ENCODE assay signal across 8 cellular contexts in genomic region chr14:58199726-58200479, GRCh38. TPM values are rescaled to one million over a fixed set of nuclear protein-coding genes. Genes with fewer than 3 reads are reported as not detected.
DNase-seq lines count a peak whose midpoint lies in the region; ATAC-seq and TF ChIP-seq lines count a peak whose summit lies in the region.

ACTR10 (plus strand) TSS chr14:58200149; CDS start chr14:58200218, 69 bp downstream.

- peaks cover 0 to 10% (median 1%) of the 10 kb centered on the region in 4 donors for H3K4me1 ChIP-seq in right lobe of liver

- CTCF ChIA-PET in CD4-positive, alpha-beta T cell (lab: Charles Lee) = no interaction called here
- CTCF ChIA-PET in activated CD4-positive, alpha-beta memory T cell treated with anti-CD3 and anti-CD28 coated beads, Interleukin-2, amount 10 ng/mL, durations not matched to agents 7 days and 5 days (lab: Charles Lee) = interaction anchor here (1.1 to 1.4 kb wide), 6 partner anchors 10 to 98 kb away, joined by 3 read pairs; partner anchors contain the start of gene ARID4A

- H3K9me3 Mint-ChIP-seq in CD4-positive, alpha-beta T cell = no peaks in the 10 kb centered on the region
- no peaks in the 10 kb centered on the region for H3K9me3 Mint-ChIP-seq in activated CD4-positive, alpha-beta memory T cell treated with anti-CD3 and anti-CD28 coated beads, Interleukin-2, amount 10 ng/mL, durations not matched to agents 7 days and 5 days

- no peaks in the 10 kb centered on the region for H3K27me3 Mint-ChIP-seq in CD4-positive, alpha-beta T cell
- H3K27me3 Mint-ChIP-seq in activated CD4-positive, alpha-beta memory T cell treated with anti-CD3 and anti-CD28 coated beads, Interleukin-2, amount 10 ng/mL, durations not matched to agents 7 days and 5 days = no peaks in the 10 kb centered on the region

- intact Hi-C loops in CD4-positive, alpha-beta T cell (cut with DNase I, micrococcal nuclease) = loop anchor here (2.0 to 5.0 kb wide), 6 partner anchors 39 to 987 kb away; partner anchors contain the start of genes ARID4A (in 1 of the 2), DAAM1 (in 1 of the 2), KIAA0586 (in 1 of the 2) and NAA30 (in 1 of the 2)
- intact Hi-C loops in dorsolateral prefrontal cortex (cut with DNase I) (loop anchor here (5.0 kb wide), 1 partner anchor 37 kb away; no protein-coding TSS in a partner anchor), right lobe of liver (cut with DNase I) (no loop called here)

- DNase-seq in CD4-positive, alpha-beta T cell = peak; percentile 76 to 90 (median 82)
- DNase-seq in NCI-H82 (lab: John Stamatoyannopoulos, UW) = peak; percentile 100
- peak; percentile 86 for DNase-seq in activated CD4-positive, alpha-beta memory T cell treated with anti-CD3 and anti-CD28 coated beads, Interleukin-2, amount 10 ng/mL, durations not matched to agents 7 days and 5 days
- DNase-seq in dorsolateral prefrontal cortex = peak; percentile 64 to 91 (median 76)
- DNase-seq in right lobe of liver = peak; percentile 93 to 95 (median 93)
- peak; percentile 89 for DNase-seq in stimulated activated CD4-positive, alpha-beta T cell treated with anti-CD3 and anti-CD28 coated beads, Interleukin-4, amount 100 ng/mL, for 24 hours

- H3K36me3 ChIP-seq in right lobe of liver = peaks cover 0 to 10% (median 0%) of the 10 kb centered on the region in 4 donors

- peaks cover 40% of the 10 kb centered on the region for H3K4me1 Mint-ChIP-seq in CD4-positive, alpha-beta T cell (ENCODE audit: low read depth)
- peaks cover 38% of the 10 kb centered on the region for H3K4me1 Mint-ChIP-seq in activated CD4-positive, alpha-beta memory T cell treated with anti-CD3 and anti-CD28 coated beads, Interleukin-2, amount 10 ng/mL, durations not matched to agents 7 days and 5 days

- TF ChIP-seq CTCF in CD4-positive, alpha-beta T cell (IDR thresholded peaks at IDR 0.05) = no peak
- TF ChIP-seq CTCF in dorsolateral prefrontal cortex (IDR thresholded peaks at IDR 0.05 in 54 of 56, conservative IDR thresholded peaks at IDR 0.05 in 2 of 56; ENCODE audit: low read depth in 1 of 56, partially characterized antibody in 56 of 56) = peak in 5 of 56 donors; percentile 1 to 25 (median 17)
- peak in 1 of 4 donors; percentile 14 for TF ChIP-seq CTCF in right lobe of liver (IDR thresholded peaks at IDR 0.05)

- POLR2A ChIA-PET in CD4-positive, alpha-beta T cell (lab: Charles Lee) = interaction anchor here (0.6 to 2.7 kb wide), 13 partner anchors 13 to 1881 kb away, joined by 3 to 43 read pairs (median 4); partner anchors contain the start of genes ARID4A, KIAA0586, NAA30 and PSMA3
- POLR2A ChIA-PET in activated CD4-positive, alpha-beta memory T cell treated with anti-CD3 and anti-CD28 coated beads, Interleukin-2, amount 10 ng/mL, durations not matched to agents 7 days and 5 days (lab: Charles Lee) = interaction anchor here (0.6 to 3.1 kb wide), 14 partner anchors 13 to 227 kb away, joined by 3 to 22 read pairs (median 3); partner anchors contain the start of genes ARID4A, KIAA0586, PSMA3 and TIMM9

- peak within 1 kb of the TSS; percentile 89 for H3K27ac ChIP-seq in CD4-positive, alpha-beta T cell (ENCODE audit: low read depth, low read length)
- H3K27ac ChIP-seq in dorsolateral prefrontal cortex = peak within 1 kb of the TSS; percentile 67 to 97 (median 91)
- peak within 1 kb of the TSS; percentile 74 to 91 (median 89) for H3K27ac ChIP-seq in right lobe of liver

- no peaks in the 10 kb centered on the region for H3K27me3 ChIP-seq in CD4-positive, alpha-beta T cell (ENCODE audit: control insufficient read depth, insufficient read depth, low read length)
- H3K27me3 ChIP-seq in dorsolateral prefrontal cortex (no peaks in the 10 kb centered on the region), right lobe of liver (no peaks in the 10 kb centered on the region)

- peak within 1 kb of the TSS; percentile 94 for H3K4me3 Mint-ChIP-seq in CD4-positive, alpha-beta T cell
- peak within 1 kb of the TSS; percentile 95 for H3K4me3 Mint-ChIP-seq in activated CD4-positive, alpha-beta memory T cell treated with anti-CD3 and anti-CD28 coated beads, Interleukin-2, amount 10 ng/mL, durations not matched to agents 7 days and 5 days

- WGBS in right lobe of liver (ENCODE audit: insufficient coverage, low coverage, low lambda C conversion rate, missing lambda C conversion rate) = 0% methylated on average over 3 of the region's 78 CpGs

- no peaks in the 10 kb centered on the region for H3K9me3 ChIP-seq in CD4-positive, alpha-beta T cell (ENCODE audit: control insufficient read depth, low read length)
- no peaks in the 10 kb centered on the region for H3K9me3 ChIP-seq in right lobe of liver

- TF ChIP-seq POLR2A in right lobe of liver (IDR thresholded peaks at IDR 0.05) = peak; percentile 47

- peak; percentile 86 for ATAC-seq in CD4-positive, alpha-beta T cell (ENCODE audit: poor library complexity)
- ATAC-seq in GM19452 (IDR thresholded peaks at IDR 0.05; ENCODE audit: unreplicated experiment) = peak; percentile 93
- ATAC-seq in HG03575 (IDR thresholded peaks at IDR 0.05; ENCODE audit: extremely low read depth, insufficient number of reproducible peaks, low FRiP score, unreplicated experiment) = peak; percentile 79
- peak; percentile 97 to 99 (median 98) for ATAC-seq in right lobe of liver

- H3K4me3 ChIP-seq in dorsolateral prefrontal cortex (peak within 1 kb of the TSS; percentile 56 to 99 (median 90)), right lobe of liver (peak within 1 kb of the TSS; percentile 80 to 98 (median 95))

- peaks cover 29% of the 10 kb centered on the region for H3K36me3 Mint-ChIP-seq in CD4-positive, alpha-beta T cell (ENCODE audit: low read depth)
- peaks cover 6% of the 10 kb centered on the region for H3K36me3 Mint-ChIP-seq in activated CD4-positive, alpha-beta memory T cell treated with anti-CD3 and anti-CD28 coated beads, Interleukin-2, amount 10 ng/mL, durations not matched to agents 7 days and 5 days (ENCODE audit: low read depth)

- peak within 1 kb of the TSS; percentile 95 for H3K27ac Mint-ChIP-seq in CD4-positive, alpha-beta T cell
- H3K27ac Mint-ChIP-seq in activated CD4-positive, alpha-beta memory T cell treated with anti-CD3 and anti-CD28 coated beads, Interleukin-2, amount 10 ng/mL, durations not matched to agents 7 days and 5 days = peak within 1 kb of the TSS; percentile 92

RNA-seq across cellular contexts. Expression of gene ACTR10, which starts in this region (rescaled TPM):
- 10 to 100 TPM; 38.8 to 43.6 TPM for total RNA-seq in CD4-positive, alpha-beta T cell
- total RNA-seq in activated CD4-positive, alpha-beta memory T cell treated with anti-CD3 and anti-CD28 coated beads, Interleukin-2, amount 10 ng/mL, durations not matched to agents 7 days and 5 days = 10 to 100 TPM; 42.3 to 49.2 TPM
- total RNA-seq in dorsolateral prefrontal cortex (100 to 1,000 TPM in 27 of 120 experiments, 10 to 100 TPM in 93; 34.6 to 122 (median 87.5) TPM), right lobe of liver (10 to 100 TPM; 20.7 to 42.7 (median 26.5) TPM)

Comparison
In these comparisons a context has a peak if more than half of its experiments do, and no peak if none do; other contexts are left out.
1. Peak in every context shown above with its lines: DNase-seq, ATAC-seq, H3K4me3 ChIP-seq and H3K27ac ChIP-seq.
2. intact Hi-C loops: an anchor here in CD4-positive, alpha-beta T cell (2.0 to 5.0 kb wide) and dorsolateral prefrontal cortex (5.0 kb wide); none called in right lobe of liver.